ENCODE assay signal across 8 cellular contexts in the genomic region with DNA sequence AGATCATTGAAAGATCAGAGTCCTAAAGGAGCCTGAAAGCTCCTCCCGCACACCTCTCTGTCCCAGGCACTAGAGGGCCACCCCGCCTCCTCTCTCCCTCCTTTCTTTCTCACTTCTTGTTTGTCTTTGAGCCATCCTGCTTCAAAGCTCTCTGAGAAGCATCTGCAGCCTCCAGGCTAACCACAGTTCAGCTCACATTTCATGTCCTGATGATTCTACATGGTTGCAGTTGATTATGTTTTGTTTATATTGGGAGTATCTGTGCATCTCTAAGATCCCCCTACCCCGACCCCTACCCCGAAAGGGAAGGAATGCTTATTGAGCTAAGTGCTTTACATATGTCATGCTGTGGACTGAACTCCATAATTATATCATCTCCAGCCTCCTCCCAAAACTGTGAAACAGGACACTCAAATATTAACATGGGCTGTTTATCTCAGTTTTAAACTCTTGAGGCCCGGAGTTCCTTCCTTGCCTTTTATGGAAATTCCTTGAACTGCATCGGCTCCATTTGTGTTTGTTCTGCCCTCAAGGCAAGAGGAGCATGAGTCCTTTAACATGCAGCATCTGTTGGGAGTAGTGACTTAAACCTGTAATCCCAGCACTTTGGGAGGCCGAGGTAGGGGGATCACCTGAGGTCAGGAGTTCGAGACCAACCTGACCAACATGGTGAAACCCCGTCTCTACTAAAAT. TPM values are rescaled to one million over a fixed set of nuclear protein-coding genes. Genes with fewer than 3 reads are reported as not detected.
DNase-seq lines count a peak whose midpoint lies in the region; ATAC-seq and TF ChIP-seq lines count a peak whose summit lies in the region.

No MANE protein-coding gene starts in this region.

- H3K4me1 Mint-ChIP-seq in activated naive CD8-positive, alpha-beta T cell treated with anti-CD3 and anti-CD28 coated beads, Interleukin-2, amount 50 U/mL, for 24 hours, result peaks cover 4% of the 10 kb centered on the region

- POLR2A ChIA-PET in GM10248 (lab: Yijun Ruan, JAX), result interaction anchor here (1.0 kb wide), 1 partner anchor 17 kb away, joined by 4 read pairs; no protein-coding TSS in a partner anchor
- POLR2A ChIA-PET in HEK293T (lab: Yijun Ruan, JAX), result no interaction called here

- peak; percentile 62 for ATAC-seq in activated naive CD8-positive, alpha-beta T cell treated with anti-CD3 and anti-CD28 coated beads, Interleukin-2, amount 50 U/mL, for 24 hours

- H3K27ac Mint-ChIP-seq in activated naive CD8-positive, alpha-beta T cell treated with anti-CD3 and anti-CD28 coated beads, Interleukin-2, amount 50 U/mL, for 24 hours, result no peak overlapping the region

- DNase-seq in A172 (ENCODE audit: low spot score) (peak; percentile 49), GM10248 (ENCODE audit: extremely low spot score) (peak; percentile 81), HEK293T (ENCODE audit: extremely low spot score) (peak; percentile 39), NCI-H187 treated with DMSO at 0.1 percent for 48 hours (lab: John Stamatoyannopoulos, UW) (peak; percentile 38), left kidney (ENCODE audit: low read depth, low spot score) (peak; percentile 89), occipital lobe (lab: John Stamatoyannopoulos, UW) (no peak)
- DNase-seq in activated naive CD8-positive, alpha-beta T cell treated with anti-CD3 and anti-CD28 coated beads, Interleukin-2, amount 50 U/mL, for 24 hours, result no peak
- DNase-seq in central memory CD4-positive, alpha-beta T cell, result no peak

- peaks cover 4% of the 10 kb centered on the region for H3K27me3 Mint-ChIP-seq in activated naive CD8-positive, alpha-beta T cell treated with anti-CD3 and anti-CD28 coated beads, Interleukin-2, amount 50 U/mL, for 24 hours

- CTCF ChIA-PET in GM10248 (lab: Yijun Ruan, JAX) (interaction anchor here (0.9 to 3.3 kb wide), 16 partner anchors 9 to 216 kb away, joined by 3 to 21 read pairs (median 4); no protein-coding TSS in a partner anchor), HEK293T (lab: Yijun Ruan, JAX) (interaction anchor here (0.7 to 1.1 kb wide), 4 partner anchors 12 to 168 kb away, joined by 3 to 6 read pairs (median 4); no protein-coding TSS in a partner anchor)

- no peaks in the 10 kb centered on the region for H3K36me3 Mint-ChIP-seq in activated naive CD8-positive, alpha-beta T cell treated with anti-CD3 and anti-CD28 coated beads, Interleukin-2, amount 50 U/mL, for 24 hours (ENCODE audit: low read depth)

- H3K9me3 Mint-ChIP-seq in activated naive CD8-positive, alpha-beta T cell treated with anti-CD3 and anti-CD28 coated beads, Interleukin-2, amount 50 U/mL, for 24 hours, result peaks cover 8% of the 10 kb centered on the region

- H3K4me3 Mint-ChIP-seq in activated naive CD8-positive, alpha-beta T cell treated with anti-CD3 and anti-CD28 coated beads, Interleukin-2, amount 50 U/mL, for 24 hours, result no peak overlapping the region

- TF ChIP-seq CTCF in GM10248 (IDR thresholded peaks at IDR 0.05; ENCODE audit: control extremely low read depth, extremely low read depth, low read depth, missing control alignments), result peak; percentile 67

TF ChIP-seq in HEK293T, 16 proteins besides CTCF, POLR2A, EP300 and RAD21:
- TF ChIP-seq LEF1 (IDR thresholded peaks at IDR 0.05; ENCODE audit: borderline replicate concordance) (no peak), CTBP1 (IDR thresholded peaks at IDR 0.05; ENCODE audit: borderline replicate concordance) (0 out of 2 replicates have a peak, but pooled peaks have one; percentile 18)

RNA-seq across cellular contexts. Expression of gene MGLL, which starts 30.9 kb away (rescaled TPM):
- 31.2 and 31.4 TPM in 2 replicates for total RNA-seq in A172 (2014; rRNA removed; shearing (Covaris generic))
- 40.9 TPM for total RNA-seq in occipital lobe

Comparison
In these comparisons a context has a peak if more than half of its experiments do, and no peak if none do; other contexts are left out.
1. DNase-seq: peak in A172 (single experiment), GM10248 (single experiment), HEK293T (single experiment), NCI-H187 treated with DMSO at 0.1 percent for 48 hours (single experiment) and left kidney (single experiment); none in activated naive CD8-positive, alpha-beta T cell treated with anti-CD3 and anti-CD28 coated beads, Interleukin-2, amount 50 U/mL, for 24 hours (single experiment), central memory CD4-positive, alpha-beta T cell (single experiment) and occipital lobe (single experiment).